ENCODE assay signal across 10 cellular contexts in genomic region chr16:70697601-70698170, GRCh38. TPM values are rescaled to one million over a fixed set of nuclear protein-coding genes. Genes with fewer than 3 reads are reported as not detected.
A peak's percentile ranks its signal among the peaks of the same experiment; 100 is the strongest.
DNase-seq lines count a peak whose midpoint lies in the region; ATAC-seq and TF ChIP-seq lines count a peak whose summit lies in the region.
"Had no signal": no experiment of that assay in that cellular context is flagged by ENCODE, and none has a peak within 500 bp of the region (broad histone marks: within the 10 kb centered on the region; RNA-seq: fewer than 3 reads in every experiment).

No MANE protein-coding gene starts in this region.

- H3K4me1 Mint-ChIP-seq in endodermal cell, result peaks cover 14% of the 10 kb centered on the region

- no peak for TF ChIP-seq POLR2A in prostate gland (IDR thresholded peaks at IDR 0.05)

- H3K9me3 ChIP-seq in Loucy (ENCODE audit: insufficient read depth, low read depth, low read length) (no peaks in the 10 kb centered on the region), endodermal cell (ENCODE audit: control insufficient read depth, low read length) (no peaks in the 10 kb centered on the region), prostate gland (no peaks in the 10 kb centered on the region)

- no peaks in the 10 kb centered on the region for H3K27me3 ChIP-seq in Loucy (ENCODE audit: insufficient read depth, low read length, poor library complexity, severe bottlenecking)
- H3K27me3 ChIP-seq in endodermal cell (ENCODE audit: control insufficient read depth, insufficient read depth, low read length, poor library complexity, severe bottlenecking), result no peaks in the 10 kb centered on the region
- H3K27me3 ChIP-seq in prostate gland (replicated peaks; ENCODE audit: insufficient read depth), result no peaks in the 10 kb centered on the region

- H3K27ac ChIP-seq in endodermal cell (ENCODE audit: low read depth, low read length) (peak overlapping the region; percentile 47), prostate gland (peak overlapping the region; percentile 75 to 79)

- H4K20me1 ChIP-seq in Loucy (ENCODE audit: insufficient read depth, low read length, poor library complexity, severe bottlenecking), result no peaks in the 10 kb centered on the region

- TF ChIP-seq CTCF in AG10803 (conservative IDR thresholded peaks at IDR 0.05; ENCODE audit: low read length) (peak; percentile 32), Loucy (conservative IDR thresholded peaks at IDR 0.05; ENCODE audit: low read length) (no peak), endodermal cell (conservative IDR thresholded peaks at IDR 0.05) (no peak), prostate gland (IDR thresholded peaks at IDR 0.05) (peak in 1 of 4 experiments; percentile 3)

- H2AFZ ChIP-seq in Loucy (ENCODE audit: low read length), result no peak overlapping the region

- H3K27me3 Mint-ChIP-seq in endodermal cell (ENCODE audit: insufficient read depth), result no peaks in the 10 kb centered on the region

- intact Hi-C loops in prostate gland (cut with DNase I), result no loop called here

- WGBS in endodermal cell (ENCODE audit: insufficient coverage in 1 of 2, insufficient read length in 1 of 2), 2 experiments, result 88 to 89% methylated on average over 11 to 14 of the region's 14 CpGs
- 55% methylated on average over 14 of the region's 14 CpGs for WGBS in prostate gland

- H3K4me3 Mint-ChIP-seq in endodermal cell, result no peak overlapping the region

- no peaks in the 10 kb centered on the region for H3F3A ChIP-seq in Loucy (ENCODE audit: low read depth)

- no peak overlapping the region for H3K27ac Mint-ChIP-seq in endodermal cell

- DNase-seq in AG10803 (ENCODE audit: low read depth) (peak; percentile 81), endodermal cell (no peak), prostate gland (ENCODE audit: low spot score) (no peak), left lobe of liver (ENCODE audit: low spot score) (no peak), kidney tubule cell (ENCODE audit: low spot score) (no peak), NCI-H2107 (lab: John Stamatoyannopoulos, UW) (no peak)
- no peak for DNase-seq in activated CD4-positive, alpha-beta T cell treated with anti-CD3 and anti-CD28 coated beads for 1 hour
- DNase-seq: activated effector memory CD4-positive, alpha-beta T cell treated with anti-CD3 and anti-CD28 coated beads, Interleukin-2, amount 50 U/mL, for 16 hours; DMS53 had no signal

- H3K4me3 ChIP-seq in AG10803 (ENCODE audit: low read length) (no peak overlapping the region), Loucy (ENCODE audit: low read length, poor library complexity, severe bottlenecking) (peak overlapping the region; percentile 50), endodermal cell (ENCODE audit: low read length) (no peak overlapping the region), prostate gland (no peak overlapping the region)

- H3K36me3 ChIP-seq in Loucy (ENCODE audit: insufficient read depth, low read length) (peaks cover 3% of the 10 kb centered on the region; the same call in 1 of the 2 replicates), endodermal cell (ENCODE audit: control insufficient read depth, insufficient read depth, low read length) (peaks cover 3% of the 10 kb centered on the region), prostate gland (no peaks in the 10 kb centered on the region)

- peak overlapping the region; percentile 68 for H3K4me2 ChIP-seq in Loucy (ENCODE audit: low read depth, low read length, poor library complexity, severe bottlenecking)

- H3K79me2 ChIP-seq in Loucy (ENCODE audit: insufficient read depth, low read length), result 0 out of 2 replicates have a peak, but pooled peaks cover 4% of the 10 kb centered on the region

- peaks cover 10% of the 10 kb centered on the region for H3K36me3 Mint-ChIP-seq in endodermal cell (ENCODE audit: low read depth)

- H3K9ac ChIP-seq in Loucy (ENCODE audit: low read depth, low read length, poor library complexity, severe bottlenecking), result peak overlapping the region; percentile 74
- H3K9ac ChIP-seq in endodermal cell (ENCODE audit: extremely low read depth, low read length, poor library complexity, severe bottlenecking), result no peak overlapping the region

- H3K9me2 ChIP-seq in Loucy (replicated peaks; ENCODE audit: low read depth, low read length), result no peaks in the 10 kb centered on the region

- peaks cover 68% of the 10 kb centered on the region for H3K4me1 ChIP-seq in Loucy (ENCODE audit: insufficient read depth, low read length, poor library complexity, severe bottlenecking)
- peaks cover 10% of the 10 kb centered on the region for H3K4me1 ChIP-seq in endodermal cell (ENCODE audit: control insufficient read depth, insufficient read depth, low read length)
- H3K4me1 ChIP-seq in prostate gland (replicated peaks), result peaks cover 27% of the 10 kb centered on the region

- no peaks in the 10 kb centered on the region for H3K9me3 Mint-ChIP-seq in endodermal cell

- no peak for ATAC-seq in left lobe of liver

RNA-seq across cellular contexts. Expression of gene MTSS2, which starts 11.8 kb away (rescaled TPM):
- total RNA-seq in endodermal cell, result 10 to 100 TPM; 23.4 to 24.0 TPM
- polyA plus RNA-seq in endodermal cell (2013, experiment 1 of 2), result 86.6 TPM
- polyA plus RNA-seq in endodermal cell (2013, experiment 2 of 2), result 67.0 TPM
- total RNA-seq in prostate gland, result 10 to 100 TPM; 42.4 to 92.4 TPM
- total RNA-seq in left lobe of liver, result 58.1 TPM

RNA-seq across cellular contexts. Expression of gene IL34, which starts 51.3 kb away (rescaled TPM):
- 1 to 10 TPM; 3.0 to 5.6 TPM for total RNA-seq in endodermal cell
- polyA plus RNA-seq in endodermal cell (2013, experiment 1 of 2), result 1.3 TPM
- polyA plus RNA-seq in endodermal cell (2013, experiment 2 of 2), result 0.21 TPM
- total RNA-seq in prostate gland, result 10 to 100 TPM in 1 of 2 donors, 1 to 10 TPM in 1; 2.9 to 16.6 TPM
- total RNA-seq in left lobe of liver, result 0.58 TPM
